1 cellular context compared by ENCODE assay signal in the genomic region with DNA sequence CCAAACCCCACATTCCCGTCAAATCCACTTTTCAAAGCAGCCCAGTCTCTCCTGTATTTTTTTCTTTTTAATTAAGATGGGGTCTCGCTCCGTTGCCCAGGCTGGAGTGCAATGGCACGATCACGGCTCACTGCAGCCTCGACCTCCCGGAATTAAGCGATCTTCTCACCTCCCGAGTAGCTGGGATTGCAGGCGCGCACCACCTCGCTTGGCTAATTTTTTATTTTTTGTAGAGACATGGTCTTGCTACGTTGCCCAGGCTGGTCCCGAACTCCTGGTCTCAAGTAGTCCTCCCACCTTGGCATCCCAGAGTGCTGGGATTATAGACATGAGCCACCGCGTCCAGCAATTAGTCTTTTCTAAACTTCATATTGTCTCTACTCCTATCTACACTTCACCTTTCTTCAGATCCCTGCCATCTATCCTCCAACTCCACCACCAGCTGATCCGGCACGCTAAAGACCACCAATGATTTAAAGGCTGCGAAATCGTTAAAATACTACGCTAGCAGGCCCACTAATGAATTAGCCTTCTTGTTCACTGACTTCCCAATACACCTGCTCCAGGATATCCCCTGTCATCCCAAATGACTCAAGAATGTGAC.
TF ChIP-seq lines count a peak whose summit lies in the region.

No MANE protein-coding gene starts in this region.

TF ChIP-seq in HCT116, 20 proteins besides CTCF, POLR2A, EP300 and RAD21:
- no peak for TF ChIP-seq ZFX (IDR thresholded peaks at IDR 0.05)
- no peak for TF ChIP-seq FOSL1 (IDR thresholded peaks at IDR 0.05; ENCODE audit: low read depth)
- TF ChIP-seq ELF1 (IDR thresholded peaks at IDR 0.05; ENCODE audit: borderline replicate concordance, low read depth): no peak; the same call in 1 of the 2 replicates
- TF ChIP-seq MAX (IDR thresholded peaks at IDR 0.05): no peak
- TF ChIP-seq, protein P1, sequence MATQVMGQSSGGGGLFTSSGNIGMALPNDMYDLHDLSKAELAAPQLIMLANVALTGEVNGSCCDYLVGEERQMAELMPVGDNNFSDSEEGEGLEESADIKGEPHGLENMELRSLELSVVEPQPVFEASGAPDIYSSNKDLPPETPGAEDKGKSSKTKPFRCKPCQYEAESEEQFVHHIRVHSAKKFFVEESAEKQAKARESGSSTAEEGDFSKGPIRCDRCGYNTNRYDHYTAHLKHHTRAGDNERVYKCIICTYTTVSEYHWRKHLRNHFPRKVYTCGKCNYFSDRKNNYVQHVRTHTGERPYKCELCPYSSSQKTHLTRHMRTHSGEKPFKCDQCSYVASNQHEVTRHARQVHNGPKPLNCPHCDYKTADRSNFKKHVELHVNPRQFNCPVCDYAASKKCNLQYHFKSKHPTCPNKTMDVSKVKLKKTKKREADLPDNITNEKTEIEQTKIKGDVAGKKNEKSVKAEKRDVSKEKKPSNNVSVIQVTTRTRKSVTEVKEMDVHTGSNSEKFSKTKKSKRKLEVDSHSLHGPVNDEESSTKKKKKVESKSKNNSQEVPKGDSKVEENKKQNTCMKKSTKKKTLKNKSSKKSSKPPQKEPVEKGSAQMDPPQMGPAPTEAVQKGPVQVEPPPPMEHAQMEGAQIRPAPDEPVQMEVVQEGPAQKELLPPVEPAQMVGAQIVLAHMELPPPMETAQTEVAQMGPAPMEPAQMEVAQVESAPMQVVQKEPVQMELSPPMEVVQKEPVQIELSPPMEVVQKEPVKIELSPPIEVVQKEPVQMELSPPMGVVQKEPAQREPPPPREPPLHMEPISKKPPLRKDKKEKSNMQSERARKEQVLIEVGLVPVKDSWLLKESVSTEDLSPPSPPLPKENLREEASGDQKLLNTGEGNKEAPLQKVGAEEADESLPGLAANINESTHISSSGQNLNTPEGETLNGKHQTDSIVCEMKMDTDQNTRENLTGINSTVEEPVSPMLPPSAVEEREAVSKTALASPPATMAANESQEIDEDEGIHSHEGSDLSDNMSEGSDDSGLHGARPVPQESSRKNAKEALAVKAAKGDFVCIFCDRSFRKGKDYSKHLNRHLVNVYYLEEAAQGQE (IDR thresholded peaks at IDR 0.05; ENCODE audit: low read depth): no peak
- no peak for TF ChIP-seq CBX3 (IDR thresholded peaks at IDR 0.05; ENCODE audit: low read depth)
- no peak for TF ChIP-seq CEBPB (IDR thresholded peaks at IDR 0.05; ENCODE audit: low read depth)
- TF ChIP-seq EGR1 (IDR thresholded peaks at IDR 0.05; ENCODE audit: low read depth): no peak
- TF ChIP-seq SIN3A (IDR thresholded peaks at IDR 0.05; ENCODE audit: low read depth): no peak
- no peak for TF ChIP-seq TCF7L2 (IDR thresholded peaks at IDR 0.05; ENCODE audit: borderline replicate concordance, extremely low read depth, insufficient read depth, insufficient read length)
- TF ChIP-seq ZNF274 (IDR thresholded peaks at IDR 0.05; ENCODE audit: low read depth, low read length): no peak
- TF ChIP-seq JUND (IDR thresholded peaks at IDR 0.05): no peak
- no peak for TF ChIP-seq EZH2 (IDR thresholded peaks at IDR 0.05)
- TF ChIP-seq SRF (IDR thresholded peaks at IDR 0.05; ENCODE audit: low read depth): no peak
- no peak for TF ChIP-seq POLR2AphosphoS5 (IDR thresholded peaks at IDR 0.05; ENCODE audit: low read depth, low read length)
- no peak for TF ChIP-seq YY1 (IDR thresholded peaks at IDR 0.05; ENCODE audit: extremely low read depth, insufficient replicate concordance, low read depth, low read length)
- TF ChIP-seq ATF3 (IDR thresholded peaks at IDR 0.05): no peak
- no peak for TF ChIP-seq EZH2phosphoT487 (IDR thresholded peaks at IDR 0.05; ENCODE audit: borderline replicate concordance)
- TF ChIP-seq SP1 (IDR thresholded peaks at IDR 0.05; ENCODE audit: low read depth): no peak
- TF ChIP-seq, protein P2, sequence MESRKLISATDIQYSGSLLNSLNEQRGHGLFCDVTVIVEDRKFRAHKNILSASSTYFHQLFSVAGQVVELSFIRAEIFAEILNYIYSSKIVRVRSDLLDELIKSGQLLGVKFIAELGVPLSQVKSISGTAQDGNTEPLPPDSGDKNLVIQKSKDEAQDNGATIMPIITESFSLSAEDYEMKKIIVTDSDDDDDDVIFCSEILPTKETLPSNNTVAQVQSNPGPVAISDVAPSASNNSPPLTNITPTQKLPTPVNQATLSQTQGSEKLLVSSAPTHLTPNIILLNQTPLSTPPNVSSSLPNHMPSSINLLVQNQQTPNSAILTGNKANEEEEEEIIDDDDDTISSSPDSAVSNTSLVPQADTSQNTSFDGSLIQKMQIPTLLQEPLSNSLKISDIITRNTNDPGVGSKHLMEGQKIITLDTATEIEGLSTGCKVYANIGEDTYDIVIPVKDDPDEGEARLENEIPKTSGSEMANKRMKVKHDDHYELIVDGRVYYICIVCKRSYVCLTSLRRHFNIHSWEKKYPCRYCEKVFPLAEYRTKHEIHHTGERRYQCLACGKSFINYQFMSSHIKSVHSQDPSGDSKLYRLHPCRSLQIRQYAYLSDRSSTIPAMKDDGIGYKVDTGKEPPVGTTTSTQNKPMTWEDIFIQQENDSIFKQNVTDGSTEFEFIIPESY (IDR thresholded peaks at IDR 0.05; ENCODE audit: extremely low read depth, insufficient replicate concordance, low read length): no peak
TF ChIP-seq in HCT116: peak in this region for 0.
